Comparison of ENCODE assay signal across 13 cellular contexts in the genomic region with DNA sequence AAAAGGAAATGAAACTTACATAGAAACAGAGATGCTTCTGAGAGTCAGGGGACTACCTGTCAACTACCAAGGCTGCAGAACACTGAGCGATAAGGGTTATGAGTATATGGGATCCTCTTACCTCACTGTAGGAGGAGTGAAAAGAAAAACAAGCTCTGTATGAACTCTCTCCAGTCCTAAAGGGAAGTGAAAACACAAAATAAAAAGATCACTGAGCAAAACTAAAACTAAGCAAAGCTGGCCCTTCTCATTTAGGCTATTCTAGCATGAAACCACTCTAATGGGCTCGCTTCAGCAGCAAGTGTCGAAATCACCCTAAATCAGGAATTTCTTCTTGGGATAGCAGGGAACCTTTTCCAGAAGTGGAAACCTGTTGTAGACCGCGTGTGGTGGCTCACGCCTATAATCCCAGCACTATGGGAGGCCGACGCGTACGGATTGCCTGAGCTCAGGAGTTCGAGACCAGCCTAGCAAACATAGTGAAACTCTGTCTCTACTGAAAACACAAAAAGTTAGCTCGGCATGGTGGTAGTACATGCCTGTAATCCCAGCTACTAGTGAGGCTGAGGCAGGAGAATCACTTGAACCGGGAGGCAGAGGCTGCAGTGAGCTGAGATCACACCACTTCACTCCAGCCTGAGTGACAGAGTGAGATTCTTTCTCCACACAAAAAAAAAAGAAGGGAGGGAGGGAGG. TPM values are rescaled to one million over a fixed set of nuclear protein-coding genes. Genes with fewer than 3 reads are reported as not detected.
DNase-seq lines count a peak whose midpoint lies in the region; ATAC-seq and TF ChIP-seq lines count a peak whose summit lies in the region.
"Had no signal": no experiment of that assay in that cellular context is flagged by ENCODE, and none has a peak within 500 bp of the region (broad histone marks: within the 10 kb centered on the region; RNA-seq: fewer than 3 reads in every experiment).

No MANE protein-coding gene starts in this region.

- H3K4me3 ChIP-seq in A673 (ENCODE audit: low read depth, low read length, poor library complexity, severe bottlenecking) (no peak overlapping the region), upper lobe of right lung (no peak overlapping the region)

- intact Hi-C loops in A673 (cut with micrococcal nuclease; ENCODE audit: unreplicated experiment) (no loop called here), upper lobe of right lung (cut with DNase I) (no loop called here)

- no peaks in the 10 kb centered on the region for H3K9me3 ChIP-seq in A673 (ENCODE audit: low read depth, low read length, poor library complexity, severe bottlenecking)
- no peaks in the 10 kb centered on the region for H3K9me3 ChIP-seq in upper lobe of right lung

- CTCF ChIA-PET in A673 (lab: Charles Lee): no interaction called here

- no peak for TF ChIP-seq CTCF in A673 (conservative IDR thresholded peaks at IDR 0.05; ENCODE audit: low read depth, low read length)
- no peak for TF ChIP-seq CTCF in upper lobe of right lung (IDR thresholded peaks at IDR 0.05)

- DNase-seq in globus pallidus (ENCODE audit: low spot score): peak; percentile 18
- DNase-seq in midbrain (lab: John Stamatoyannopoulos, UW): no peak
- DNase-seq in OCI-M2 (lab: John Stamatoyannopoulos, UW; ENCODE audit: unreplicated experiment): no peak
- no peak for DNase-seq in A673 (ENCODE audit: low spot score)
- DNase-seq in upper lobe of right lung: no peak
- DNase-seq: activated T-cell treated with anti-CD3 and anti-CD28 coated beads, Interleukin-2, amount 50 U/mL, for 1 hour; head of caudate nucleus had no signal

- no peaks in the 10 kb centered on the region for H3K4me1 ChIP-seq in A673 (ENCODE audit: insufficient read depth, low read length, poor library complexity, severe bottlenecking)
- no peaks in the 10 kb centered on the region for H3K4me1 ChIP-seq in upper lobe of right lung

- no peak overlapping the region for H3K27ac ChIP-seq in A673 (ENCODE audit: low read depth, low read length, poor library complexity, severe bottlenecking)
- no peak overlapping the region for H3K27ac ChIP-seq in upper lobe of right lung

- POLR2A ChIA-PET in A673 (lab: Charles Lee; ENCODE audit: low non-redundant PET): no interaction called here

- H3K36me3 ChIP-seq in A673 (ENCODE audit: insufficient read depth, low read length, poor library complexity, severe bottlenecking) (peaks cover 28% of the 10 kb centered on the region), upper lobe of right lung (peaks cover 94% of the 10 kb centered on the region)

- peak; percentile 87 for ATAC-seq in GM18520 (IDR thresholded peaks at IDR 0.05; ENCODE audit: unreplicated experiment)
- peak; percentile 98 for ATAC-seq in GM21390 (IDR thresholded peaks at IDR 0.05; ENCODE audit: unreplicated experiment)
- ATAC-seq in HG03097 (IDR thresholded peaks at IDR 0.05; ENCODE audit: low FRiP score, unreplicated experiment): peak; percentile 88
- no peak for ATAC-seq in upper lobe of right lung

- no TSS peak for BruUV-seq in A673 (replicated peaks; lab: Mats Ljungman, UMichigan)

- no peaks in the 10 kb centered on the region for H3K27me3 ChIP-seq in A673 (replicated peaks; ENCODE audit: insufficient read depth, low read depth, low read length, poor library complexity)
- H3K27me3 ChIP-seq in upper lobe of right lung: no peaks in the 10 kb centered on the region

RNA-seq across cellular contexts. Expression of a gene that starts 27.0 kb away (rescaled TPM):
- total RNA-seq in A673 (2021) (13.1 and 14.6 TPM in 2 replicates), upper lobe of right lung (11.3 TPM)

RNA-seq across cellular contexts. Expression of a gene that starts 32.3 kb away (rescaled TPM):
- total RNA-seq in A673 (2021) (1.4 TPM in 1 of 2 replicates, not detected in the other), upper lobe of right lung (not detected)
- total RNA-seq: G401; NCI-H460; T-helper 1 cell treated with Interleukin-12 subunit alpha and Interleukin-12 subunit beta and Interleukin-4 antibody, amounts not matched to agents 30 ng/mL and 1 ng/mL, for 36 hours had no signal

RNA-seq across cellular contexts. Expression of a gene that starts 48.2 kb away (rescaled TPM):
- total RNA-seq in A673 (2021): 78.8 and 83.2 TPM in 2 replicates
- total RNA-seq in upper lobe of right lung: 4.5 TPM

Comparison
In these comparisons a context has a peak if more than half of its experiments do, and no peak if none do; other contexts are left out.
1. RNA of a gene that starts 48.2 kb away (total RNA-seq): 78.8 to 83.2 TPM in A673; 4.5 TPM in upper lobe of right lung (single experiment); every median in the first group is over 10 times any median in the second.